In the genomic region with DNA sequence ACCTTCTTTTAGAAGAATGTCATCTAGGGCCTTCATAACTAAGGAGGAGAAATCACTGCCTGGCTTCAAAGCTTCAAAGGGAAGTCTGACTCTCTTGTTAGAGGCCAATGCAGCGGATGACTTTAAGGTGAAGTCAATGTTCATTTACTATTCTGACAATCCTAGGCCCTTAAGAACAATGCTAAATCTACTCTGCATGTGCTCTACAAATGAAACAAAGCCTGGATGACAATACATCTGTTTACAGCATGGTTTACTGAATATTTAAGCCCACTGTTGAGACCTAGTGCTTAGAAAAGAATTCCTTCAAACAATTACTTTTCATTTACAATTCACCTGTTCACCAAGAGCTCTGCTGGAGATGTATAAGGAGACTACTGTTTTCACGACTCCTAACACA, we compare ENCODE assay signal across 29 cellular contexts.
"Had no signal": no experiment of that assay in that cellular context is flagged by ENCODE, and none has a peak within 500 bp of the region (broad histone marks: within the 10 kb centered on the region; RNA-seq: fewer than 3 reads in every experiment).

No MANE protein-coding gene starts in this region.

- H3K4me1 ChIP-seq: adrenal gland, breast epithelium, colonic mucosa had no signal

- H3K4me1 Mint-ChIP-seq: activated B cell treated with CpG ODN at 0.5 μM for 24 hours; activated naive CD4-positive, alpha-beta T cell treated with anti-CD3 and anti-CD28 coated beads, Interleukin-2, amount 50 U/mL, for 24 hours; activated naive CD8-positive, alpha-beta T cell treated with anti-CD3 and anti-CD28 coated beads for 36 hours; activated naive CD8-positive, alpha-beta T cell treated with anti-CD3 and anti-CD28 coated beads, Interleukin-2, amount 50 U/mL, for 24 hours; activated T-helper 17 cell treated with anti-CD3 and anti-CD28 coated beads, Interleukin-2, amount 50 U/mL, for 72 hours; brain had no signal

- H3K4me3 Mint-ChIP-seq: activated B cell treated with CpG ODN at 0.5 μM for 24 hours; activated CD8-positive, alpha-beta T cell treated with anti-CD3 and anti-CD28 coated beads for 36 hours; activated naive CD4-positive, alpha-beta T cell treated with anti-CD3 and anti-CD28 coated beads for 36 hours; activated naive CD4-positive, alpha-beta T cell treated with anti-CD3 and anti-CD28 coated beads, Interleukin-2, amount 50 U/mL, for 24 hours; activated naive CD8-positive, alpha-beta T cell treated with anti-CD3 and anti-CD28 coated beads for 36 hours; activated naive CD8-positive, alpha-beta T cell treated with anti-CD3 and anti-CD28 coated beads, Interleukin-2, amount 50 U/mL, for 24 hours; activated T-cell treated with anti-CD3 and anti-CD28 coated beads, Interleukin-2, amount 50 U/mL, for 4 hours; activated T-helper 17 cell treated with anti-CD3 and anti-CD28 coated beads, Interleukin-2, amount 50 U/mL, for 72 hours; brain had no signal

- H3K27me3 ChIP-seq: adrenal gland, breast epithelium, cardiac muscle cell, colonic mucosa had no signal

- H3K36me3 Mint-ChIP-seq: activated naive CD4-positive, alpha-beta T cell treated with anti-CD3 and anti-CD28 coated beads, Interleukin-2, amount 50 U/mL, for 24 hours; activated naive CD8-positive, alpha-beta T cell treated with anti-CD3 and anti-CD28 coated beads for 36 hours; brain had no signal

- H3K9me3 ChIP-seq: adrenal gland, breast epithelium, colonic mucosa had no signal

- DNase-seq: activated B cell treated with CpG ODN at 0.5 μM for 24 hours; activated CD4-positive, alpha-beta T cell treated with anti-CD3 and anti-CD28 coated beads for 48 hours; activated CD4-positive, alpha-beta T cell treated with anti-CD3 and anti-CD28 coated beads, Interleukin-2, amount 50 U/mL, for 1 hour; activated CD4-positive, alpha-beta T cell treated with anti-CD3 and anti-CD28 coated beads, Interleukin-2, amount 50 U/mL, for 48 hours; activated CD8-positive, alpha-beta memory T cell treated with anti-CD3 and anti-CD28 coated beads for 24 hours; activated CD8-positive, alpha-beta T cell treated with anti-CD3 and anti-CD28 coated beads for 36 hours; activated effector memory CD4-positive, alpha-beta T cell treated with Interleukin-2 at 50 U/mL for 16 hours; activated naive CD4-positive, alpha-beta T cell treated with anti-CD3 and anti-CD28 coated beads for 36 hours; activated naive CD8-positive, alpha-beta T cell treated with anti-CD3 and anti-CD28 coated beads for 36 hours; activated naive CD8-positive, alpha-beta T cell treated with anti-CD3 and anti-CD28 coated beads, Interleukin-2, amount 50 U/mL, for 24 hours; activated T-cell treated with anti-CD3 and anti-CD28 coated beads, Interleukin-2, amount 50 U/mL, for 4 hours; adrenal gland; amygdala; aorta; central memory CD4-positive, alpha-beta T cell; cerebellar nuclear complex; colonic mucosa; effector CD8-positive, alpha-beta T cell; foreskin fibroblast; head of caudate nucleus; T-helper 2 cell had no signal

- H3K27ac Mint-ChIP-seq: activated B cell treated with CpG ODN at 0.5 μM for 24 hours; activated CD8-positive, alpha-beta T cell treated with anti-CD3 and anti-CD28 coated beads for 36 hours; activated naive CD4-positive, alpha-beta T cell treated with anti-CD3 and anti-CD28 coated beads for 36 hours; activated naive CD4-positive, alpha-beta T cell treated with anti-CD3 and anti-CD28 coated beads, Interleukin-2, amount 50 U/mL, for 24 hours; activated naive CD8-positive, alpha-beta T cell treated with anti-CD3 and anti-CD28 coated beads for 36 hours; activated naive CD8-positive, alpha-beta T cell treated with anti-CD3 and anti-CD28 coated beads, Interleukin-2, amount 50 U/mL, for 24 hours; activated T-helper 17 cell treated with anti-CD3 and anti-CD28 coated beads, Interleukin-2, amount 50 U/mL, for 72 hours; brain had no signal

- FAIRE-seq: endometrium, frontal cortex had no signal

- H3K9me3 Mint-ChIP-seq: activated B cell treated with CpG ODN at 0.5 μM for 24 hours; activated naive CD4-positive, alpha-beta T cell treated with anti-CD3 and anti-CD28 coated beads for 36 hours had no signal

- H3K4me3 ChIP-seq: adrenal gland, breast epithelium, cardiac muscle cell, colonic mucosa had no signal

- H3K27me3 Mint-ChIP-seq: activated B cell treated with CpG ODN at 0.5 μM for 24 hours; activated CD8-positive, alpha-beta T cell treated with anti-CD3 and anti-CD28 coated beads for 36 hours; activated naive CD4-positive, alpha-beta T cell treated with anti-CD3 and anti-CD28 coated beads, Interleukin-2, amount 50 U/mL, for 24 hours; activated naive CD8-positive, alpha-beta T cell treated with anti-CD3 and anti-CD28 coated beads for 36 hours; activated naive CD8-positive, alpha-beta T cell treated with anti-CD3 and anti-CD28 coated beads, Interleukin-2, amount 50 U/mL, for 24 hours; activated T-helper 17 cell treated with anti-CD3 and anti-CD28 coated beads, Interleukin-2, amount 50 U/mL, for 72 hours had no signal

- H3K36me3 ChIP-seq: adrenal gland, breast epithelium, cardiac muscle cell, colonic mucosa had no signal

- H3K27ac ChIP-seq: adrenal gland, breast epithelium, cardiac muscle cell, colonic mucosa, VCaP had no signal
